Comparison of ENCODE assay signal across 1 cellular context in genomic region chr18:657311-657997, GRCh38.
TF ChIP-seq lines count a peak whose summit lies in the region.

TYMS (plus strand) TSS chr18:657653; CDS start chr18:657743, 90 bp downstream.

TF ChIP-seq in H1, 55 proteins besides CTCF, POLR2A, EP300 and RAD21 (continued from another document):
- no peak; the same call in none of the 2 replicates for TF ChIP-seq MAX (IDR thresholded peaks at IDR 0.05)
